ENCODE assay signal across 1 cellular context in genomic region chr20:43800186-43800585, GRCh38.
TF ChIP-seq lines count a peak whose summit lies in the region.

No MANE protein-coding gene starts in this region.

TF ChIP-seq in H1, 55 proteins besides CTCF, POLR2A, EP300 and RAD21 (continued from another document):
- TF ChIP-seq, protein P1, sequence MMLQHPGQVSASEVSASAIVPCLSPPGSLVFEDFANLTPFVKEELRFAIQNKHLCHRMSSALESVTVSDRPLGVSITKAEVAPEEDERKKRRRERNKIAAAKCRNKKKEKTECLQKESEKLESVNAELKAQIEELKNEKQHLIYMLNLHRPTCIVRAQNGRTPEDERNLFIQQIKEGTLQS (IDR thresholded peaks at IDR 0.05; ENCODE audit: insufficient read depth, low read depth, low read length), result no peak
- TF ChIP-seq SP1 (IDR thresholded peaks at IDR 0.05; ENCODE audit: low read depth, low read length) (no peak), SIRT6 (IDR thresholded peaks at IDR 0.05; ENCODE audit: low read length) (no peak)
TF ChIP-seq in H1: peak in this region for 0.
